ENCODE assay signal across 25 cellular contexts in the genomic region with DNA sequence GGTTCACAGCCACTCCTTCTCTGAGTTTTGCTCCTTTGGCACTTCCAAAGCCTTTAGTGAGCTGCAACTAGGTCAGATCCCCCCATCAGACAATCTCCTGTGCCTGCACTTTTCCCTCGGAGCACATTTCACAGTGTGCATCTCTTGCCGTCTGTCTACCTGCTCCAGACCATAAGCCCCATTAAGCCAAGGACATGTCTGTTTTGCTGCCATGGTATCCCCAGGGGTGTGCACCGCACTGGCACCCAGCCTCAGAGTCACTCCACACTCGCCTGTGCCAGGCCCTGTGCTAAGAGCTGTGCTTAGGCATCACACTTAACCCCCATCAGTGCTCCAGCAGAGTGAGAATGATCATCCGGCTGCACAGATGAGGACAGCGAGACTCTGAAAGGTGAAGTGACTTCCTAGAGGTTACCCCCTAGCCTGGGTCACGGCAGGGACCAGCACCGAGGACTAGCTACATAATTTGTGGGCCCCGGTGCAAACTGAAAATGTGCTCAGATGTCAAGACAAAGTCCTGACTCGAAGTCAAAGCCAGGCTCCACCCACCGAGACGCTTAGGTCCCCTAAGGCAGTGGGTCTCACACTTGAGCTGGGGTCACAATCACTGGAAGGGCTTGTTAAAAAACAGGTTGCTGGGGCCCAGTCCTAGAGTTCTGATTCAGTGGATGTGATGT. TPM values are rescaled to one million over a fixed set of nuclear protein-coding genes. Genes with fewer than 3 reads are reported as not detected.
DNase-seq lines count a peak whose midpoint lies in the region; ATAC-seq and TF ChIP-seq lines count a peak whose summit lies in the region.
"Had no signal": no experiment of that assay in that cellular context is flagged by ENCODE, and none has a peak within 500 bp of the region (broad histone marks: within the 10 kb centered on the region; RNA-seq: fewer than 3 reads in every experiment).

No MANE protein-coding gene starts in this region.

- no peak overlapping the region for H3K4me3 Mint-ChIP-seq in nephron
- no peak overlapping the region for H3K4me3 Mint-ChIP-seq in activated naive CD8-positive, alpha-beta T cell treated with anti-CD3 and anti-CD28 coated beads, Interleukin-2, amount 50 U/mL, for 24 hours
- H3K4me3 Mint-ChIP-seq: activated naive CD8-positive, alpha-beta T cell treated with anti-CD3 and anti-CD28 coated beads, Interleukin-2, amount 10 ng/mL, durations not matched to agents 7 days and 5 days; stimulated activated naive CD8-positive, alpha-beta T cell treated with anti-CD3 and anti-CD28 coated beads, Interleukin-15, Interleukin-2, amounts not matched to agents 100 ng/mL and 50 ng/mL, for 24 hours; type B pancreatic cell had no signal

- peaks cover 46% of the 10 kb centered on the region for H3K4me1 Mint-ChIP-seq in nephron
- peaks cover 14% of the 10 kb centered on the region for H3K4me1 Mint-ChIP-seq in activated naive CD8-positive, alpha-beta T cell treated with anti-CD3 and anti-CD28 coated beads, Interleukin-2, amount 50 U/mL, for 24 hours

- H3K9me3 Mint-ChIP-seq in nephron = no peaks in the 10 kb centered on the region
- H3K9me3 Mint-ChIP-seq in activated naive CD8-positive, alpha-beta T cell treated with anti-CD3 and anti-CD28 coated beads, Interleukin-2, amount 50 U/mL, for 24 hours = no peaks in the 10 kb centered on the region
- H3K9me3 Mint-ChIP-seq: activated naive CD8-positive, alpha-beta T cell treated with anti-CD3 and anti-CD28 coated beads, Interleukin-2, amount 10 ng/mL, durations not matched to agents 7 days and 5 days; stimulated activated naive CD8-positive, alpha-beta T cell treated with anti-CD3 and anti-CD28 coated beads, Interleukin-15, Interleukin-2, amounts not matched to agents 100 ng/mL and 50 ng/mL, for 24 hours; type B pancreatic cell had no signal

- in situ Hi-C loops in Panc1 (cut with HindIII; ENCODE audit: low pct_unique_long_range_greater_than_20kb, low sequenced_read_pairs) = no loop called here

- H3K27me3 ChIP-seq in BLaER1 (no peaks in the 10 kb centered on the region), Panc1 (ENCODE audit: control insufficient read depth, insufficient read depth, low read length) (no peaks in the 10 kb centered on the region), esophagus muscularis mucosa (no peaks in the 10 kb centered on the region), H7 (ENCODE audit: control insufficient read depth, insufficient read depth, low read length) (no peaks in the 10 kb centered on the region)
- H3K27me3 ChIP-seq: BLaER1 treated with 17β-estradiol and CSF1 and Interleukin-3, amounts not matched to agents 10 nM and 100 nM; MG63; neutrophil had no signal

- POLR2A ChIA-PET in Panc1 (lab: Charles Lee) = no interaction called here

- peak overlapping the region; percentile 51 to 58 (median 56) for H3K27ac Mint-ChIP-seq in nephron
- no peak overlapping the region for H3K27ac Mint-ChIP-seq in activated naive CD8-positive, alpha-beta T cell treated with anti-CD3 and anti-CD28 coated beads, Interleukin-2, amount 50 U/mL, for 24 hours
- H3K27ac Mint-ChIP-seq: activated naive CD8-positive, alpha-beta T cell treated with anti-CD3 and anti-CD28 coated beads, Interleukin-2, amount 10 ng/mL, durations not matched to agents 7 days and 5 days; stimulated activated naive CD8-positive, alpha-beta T cell treated with anti-CD3 and anti-CD28 coated beads, Interleukin-15, Interleukin-2, amounts not matched to agents 100 ng/mL and 50 ng/mL, for 24 hours; type B pancreatic cell had no signal

- intact Hi-C loops in Panc1 (cut with micrococcal nuclease; ENCODE audit: unreplicated experiment) = no loop called here
- intact Hi-C loops in esophagus muscularis mucosa (cut with DNase I) = no loop called here

- TF ChIP-seq POLR2A in esophagus muscularis mucosa (IDR thresholded peaks at IDR 0.05; ENCODE audit: low read depth) = no peak

- BruUV-seq in Panc1 (replicated peaks; lab: Mats Ljungman, UMichigan) = no TSS peak

- TF ChIP-seq CTCF in Panc1 (IDR thresholded peaks at IDR 0.05) = no peak
- no peak for TF ChIP-seq CTCF in esophagus muscularis mucosa (IDR thresholded peaks at IDR 0.05)
- TF ChIP-seq CTCF in nephron (IDR thresholded peaks at IDR 0.05; ENCODE audit: unreplicated experiment in 3 of 3) = no peak

- CTCF ChIA-PET in Panc1 (lab: Charles Lee) = interaction anchor here (0.9 kb wide), 1 partner anchor 66 kb away, joined by 7 read pairs; no protein-coding TSS in a partner anchor

- no peaks in the 10 kb centered on the region for H3K9me3 ChIP-seq in BLaER1
- no peaks in the 10 kb centered on the region for H3K9me3 ChIP-seq in Panc1 (ENCODE audit: control insufficient read depth, insufficient read depth, low read depth, low read length)
- H3K9me3 ChIP-seq in esophagus muscularis mucosa = no peaks in the 10 kb centered on the region
- H3K9me3 ChIP-seq: BLaER1 treated with 17β-estradiol and CSF1 and Interleukin-3, amounts not matched to agents 10 nM and 100 nM; HAP-1; MG63; neutrophil had no signal

- no peak for ATAC-seq in Panc1
- no peak for ATAC-seq in activated naive CD8-positive, alpha-beta T cell treated with anti-CD3 and anti-CD28 coated beads, Interleukin-2, amount 50 U/mL, for 24 hours
- ATAC-seq: SK-N-SH treated with all-trans-retinoic acid at 6 μM for 48 hours had no signal

- peak overlapping the region; percentile 57; the same call in 1 of the 2 replicates for H3K9ac ChIP-seq in BLaER1

- DNase-seq in Panc1 (ENCODE audit: low read depth, low spot score) = no peak
- no peak for DNase-seq in esophagus muscularis mucosa (ENCODE audit: extremely low spot score)
- no peak for DNase-seq in H7
- DNase-seq in activated naive CD8-positive, alpha-beta T cell treated with anti-CD3 and anti-CD28 coated beads, Interleukin-2, amount 50 U/mL, for 24 hours = no peak
- no peak for DNase-seq in stimulated activated CD4-positive, alpha-beta T cell treated with anti-CD3 and anti-CD28 coated beads, Interleukin-2, amount 100 ng/mL, for 48 hours
- DNase-seq in HCEC 1CT = no peak
- DNase-seq: activated CD4-positive, alpha-beta T cell treated with anti-CD3 and anti-CD28 coated beads, Interleukin-2, amount 50 U/mL, for 4 hours; activated CD8-positive, alpha-beta memory T cell treated with anti-CD3 and anti-CD28 coated beads, Interleukin-2, amount 50 U/mL, for 4 hours; activated effector memory CD4-positive, alpha-beta T cell treated with Interleukin-2 at 50 U/mL for 16 hours; activated naive CD8-positive, alpha-beta T cell treated with anti-CD3 and anti-CD28 coated beads, Interleukin-2, amount 10 ng/mL, durations not matched to agents 7 days and 5 days; MG63; midbrain; NCI-H1417; NCI-H510A treated with DMSO at 0.1 percent for 48 hours; RPMI8226; small intestine; stimulated activated CD4-positive, alpha-beta T cell treated with anti-CD3 and anti-CD28 coated beads, Interleukin-4, amount 100 ng/mL, for 1 hour had no signal

- H3K4me3 ChIP-seq in BLaER1 = no peak overlapping the region
- H3K4me3 ChIP-seq in Panc1 (ENCODE audit: low read depth in 2 of 2, low read length in 2 of 2) = no peak overlapping the region
- no peak overlapping the region for H3K4me3 ChIP-seq in esophagus muscularis mucosa
- H3K4me3 ChIP-seq in H7 (ENCODE audit: insufficient read depth, low read depth, low read length) = no peak overlapping the region
- H3K4me3 ChIP-seq: BLaER1 treated with 17β-estradiol and CSF1 and Interleukin-3, amounts not matched to agents 10 nM and 100 nM; HAP-1; MG63 had no signal

- peaks cover 73% of the 10 kb centered on the region for H3K4me1 ChIP-seq in BLaER1
- H3K4me1 ChIP-seq in Panc1 (ENCODE audit: control insufficient read depth, insufficient read depth, low read length) = peaks cover 79% of the 10 kb centered on the region
- peaks cover 48 to 99% (median 97%) of the 10 kb centered on the region in 4 donors for H3K4me1 ChIP-seq in esophagus muscularis mucosa
- H3K4me1 ChIP-seq: HAP-1 had no signal

- H3K27ac ChIP-seq in BLaER1 = no peak overlapping the region
- peak overlapping the region; percentile 49 for H3K27ac ChIP-seq in Panc1 (ENCODE audit: low read length)
- H3K27ac ChIP-seq in esophagus muscularis mucosa (replicated peaks in 1 of 4) = peak overlapping the region; percentile 12 to 92 (median 80)
- H3K27ac ChIP-seq: BLaER1 treated with 17β-estradiol and CSF1 and Interleukin-3, amounts not matched to agents 10 nM and 100 nM; neutrophil had no signal

- H3K27me3 Mint-ChIP-seq in nephron (ENCODE audit: low read depth) = peaks cover 7% of the 10 kb centered on the region
- no peaks in the 10 kb centered on the region for H3K27me3 Mint-ChIP-seq in activated naive CD8-positive, alpha-beta T cell treated with anti-CD3 and anti-CD28 coated beads, Interleukin-2, amount 50 U/mL, for 24 hours
- H3K27me3 Mint-ChIP-seq: activated naive CD8-positive, alpha-beta T cell treated with anti-CD3 and anti-CD28 coated beads, Interleukin-2, amount 10 ng/mL, durations not matched to agents 7 days and 5 days; stimulated activated naive CD8-positive, alpha-beta T cell treated with anti-CD3 and anti-CD28 coated beads, Interleukin-15, Interleukin-2, amounts not matched to agents 100 ng/mL and 50 ng/mL, for 24 hours; type B pancreatic cell had no signal

- H3K36me3 ChIP-seq in BLaER1 (peaks cover 34% of the 10 kb centered on the region), Panc1 (ENCODE audit: control insufficient read depth, insufficient read depth, low read length) (no peaks in the 10 kb centered on the region), esophagus muscularis mucosa (no peaks in the 10 kb centered on the region), H7 (replicated peaks; ENCODE audit: control insufficient read depth, insufficient read depth, low read length) (no peaks in the 10 kb centered on the region)
- H3K36me3 ChIP-seq: HAP-1, MG63 had no signal

- 49% methylated on average over 7 of the region's 12 CpGs for WGBS in esophagus muscularis mucosa

- TF ChIP-seq EP300 in esophagus muscularis mucosa (IDR thresholded peaks at IDR 0.05) = no peak

- H3K4me2 ChIP-seq in BLaER1 = no peak overlapping the region
- H3K4me2 ChIP-seq: BLaER1 treated with 17β-estradiol and CSF1 and Interleukin-3, amounts not matched to agents 10 nM and 100 nM had no signal

- no peaks in the 10 kb centered on the region for H3K36me3 Mint-ChIP-seq in nephron (ENCODE audit: low read depth)
- no peaks in the 10 kb centered on the region for H3K36me3 Mint-ChIP-seq in activated naive CD8-positive, alpha-beta T cell treated with anti-CD3 and anti-CD28 coated beads, Interleukin-2, amount 50 U/mL, for 24 hours (ENCODE audit: low read depth)

- H4K20me1 ChIP-seq in BLaER1 = peaks cover 99% of the 10 kb centered on the region

RNA-seq across cellular contexts. Expression of a gene that starts 33.9 kb away (rescaled TPM):
- total RNA-seq in Panc1 (2021; ENCODE audit: unreplicated experiment) (219 TPM), esophagus muscularis mucosa (100 to 1,000 TPM in 1 of 4 donors, 10 to 100 TPM in 3; 41.1 to 102 (median 76.7) TPM)
- polyA plus RNA-seq in Panc1 (2012; ENCODE audit: insufficient read length) = 236 TPM
- 110 and 116 TPM in 2 replicates for total RNA-seq in H7 (2014; rRNA removed; shearing (Covaris generic))
